In the genomic region with DNA sequence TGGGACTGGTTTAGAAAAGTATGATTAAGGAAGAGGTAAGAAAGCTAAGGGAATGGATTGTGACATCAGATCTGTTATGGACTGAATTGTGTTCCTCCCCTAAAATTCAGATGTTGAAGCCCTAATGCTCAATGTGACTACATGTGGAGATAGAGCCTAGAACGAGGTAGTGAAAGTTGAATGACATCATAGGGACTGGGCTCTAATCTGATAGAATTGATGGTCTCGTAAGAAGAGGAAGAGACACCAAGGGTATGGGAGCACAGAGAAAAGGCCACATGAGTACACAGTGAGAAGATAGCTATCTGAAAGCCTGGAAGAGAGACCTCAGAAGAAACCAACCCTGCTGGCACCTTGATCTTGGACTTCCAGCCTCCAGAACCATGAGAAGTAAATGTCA, we compare ENCODE assay signal across 24 cellular contexts.
"Had no signal": no experiment of that assay in that cellular context is flagged by ENCODE, and none has a peak within 500 bp of the region (broad histone marks: within the 10 kb centered on the region; RNA-seq: fewer than 3 reads in every experiment).

No MANE protein-coding gene starts in this region.

- FAIRE-seq: kidney had no signal

- H3K4me1 ChIP-seq: left ventricle myocardium inferior, psoas muscle had no signal

- H3K27me3 ChIP-seq: dorsolateral prefrontal cortex, hepatocyte, neutrophil, spleen, transverse colon had no signal

- H3K4me3 ChIP-seq: dorsolateral prefrontal cortex, hepatocyte, left ventricle myocardium inferior, lower lobe of right lung, psoas muscle, spleen, thoracic aorta, transverse colon had no signal

- H3K4me1 Mint-ChIP-seq: nephron progenitor cell had no signal

- H2AFZ ChIP-seq: hepatocyte had no signal

- H3K27ac Mint-ChIP-seq: naive B cell; nephron progenitor cell; stimulated activated memory B cell treated with anti-CD40 and anti-IgM and Interleukin-4, amounts not matched to agents 10 μg/mL and 1 μg/mL and 100 μg/mL, for 72 hours; stimulated activated naive CD8-positive, alpha-beta T cell treated with anti-CD3 and anti-CD28 coated beads, Interleukin-15, amount 100 ng/mL, for 72 hours had no signal

- H3K27ac ChIP-seq: dorsolateral prefrontal cortex, hepatocyte, lower lobe of right lung, neutrophil, psoas muscle, thoracic aorta had no signal

- H3K4me3 Mint-ChIP-seq: naive B cell; nephron progenitor cell; stimulated activated memory B cell treated with anti-CD40 and anti-IgM and Interleukin-4, amounts not matched to agents 10 μg/mL and 1 μg/mL and 100 μg/mL, for 72 hours; stimulated activated naive CD8-positive, alpha-beta T cell treated with anti-CD3 and anti-CD28 coated beads, Interleukin-15, amount 100 ng/mL, for 72 hours had no signal

- H3K4me2 ChIP-seq: hepatocyte had no signal

- H3K79me2 ChIP-seq: hepatocyte had no signal

- DNase-seq: cortex of kidney; dorsolateral prefrontal cortex; effector CD8-positive, alpha-beta T cell; foreskin melanocyte; head of caudate nucleus; kidney; left cardiac atrium; left ventricle myocardium inferior; lower lobe of right lung; mesendoderm; naive B cell; nephron progenitor cell; psoas muscle; retina; spleen; stimulated activated CD4-positive, alpha-beta T cell treated with anti-CD3 and anti-CD28 coated beads, Interleukin-15, amount 100 ng/mL, for 24 hours; stimulated activated CD4-positive, alpha-beta T cell treated with anti-CD3 and anti-CD28 coated beads, Interleukin-1b, Interleukin-23, amount 100 ng/mL, for 48 hours; stimulated activated CD4-positive, alpha-beta T cell treated with anti-CD3 and anti-CD28 coated beads, Interleukin-4, amount 100 ng/mL, for 24 hours; stimulated activated naive CD8-positive, alpha-beta T cell treated with anti-CD3 and anti-CD28 coated beads, Interleukin-15, amount 100 ng/mL, for 72 hours; transverse colon had no signal

- H3K27me3 Mint-ChIP-seq: stimulated activated naive CD8-positive, alpha-beta T cell treated with anti-CD3 and anti-CD28 coated beads, Interleukin-15, amount 100 ng/mL, for 72 hours had no signal

- H3K36me3 ChIP-seq: left ventricle myocardium inferior, lower lobe of right lung, neutrophil, spleen, thoracic aorta, transverse colon had no signal

- H3K9me3 ChIP-seq: lower lobe of right lung, neutrophil had no signal

- ATAC-seq: left cardiac atrium; lower lobe of right lung; psoas muscle; stimulated activated memory B cell treated with anti-CD40 and anti-IgM and Interleukin-4, amounts not matched to agents 10 μg/mL and 1 μg/mL and 100 μg/mL, for 72 hours; stimulated activated naive CD8-positive, alpha-beta T cell treated with anti-CD3 and anti-CD28 coated beads, Interleukin-15, amount 100 ng/mL, for 72 hours had no signal
